In genomic region chr22:22976033-22976922, GRCh38 we compare ENCODE assay signal across 17 cellular contexts.
DNase-seq lines count a peak whose midpoint lies in the region; ATAC-seq and TF ChIP-seq lines count a peak whose summit lies in the region.
"Had no signal": no experiment of that assay in that cellular context is flagged by ENCODE, and none has a peak within 500 bp of the region (broad histone marks: within the 10 kb centered on the region; RNA-seq: fewer than 3 reads in every experiment).

No MANE protein-coding gene starts in this region.

- CTCF ChIA-PET in GM10248 (lab: Yijun Ruan, JAX) = interaction anchor here (1.3 to 3.2 kb wide), 4 partner anchors 10 to 152 kb away, joined by 3 to 12 read pairs (median 6); no protein-coding TSS in a partner anchor

- H3K9me3 ChIP-seq in upper lobe of right lung (peaks cover 6% of the 10 kb centered on the region), MM.1S (replicated peaks; ENCODE audit: insufficient read depth, low read length) (no peaks in the 10 kb centered on the region)

- H3K4me2 ChIP-seq in MM.1S (ENCODE audit: low read depth, low read length) = no peak overlapping the region

- H3K9me2 ChIP-seq in MM.1S (replicated peaks; ENCODE audit: insufficient read depth, low read length) = no peaks in the 10 kb centered on the region

- H3K27ac ChIP-seq in C4-2B (no peak overlapping the region), upper lobe of right lung (no peak overlapping the region), MM.1S (ENCODE audit: low read length) (no peak overlapping the region)
- H3K27ac ChIP-seq: SJCRH30 had no signal

- H3K4me3 Mint-ChIP-seq in HFFc6 = no peak overlapping the region

- no peaks in the 10 kb centered on the region for H3K4me1 Mint-ChIP-seq in HFFc6 (ENCODE audit: low read depth)

- no peaks in the 10 kb centered on the region for H3K79me2 ChIP-seq in MM.1S (ENCODE audit: low read length)

- no peak overlapping the region for H3K4me3 ChIP-seq in upper lobe of right lung
- no peak overlapping the region for H3K4me3 ChIP-seq in MM.1S (ENCODE audit: low read length)
- H3K4me3 ChIP-seq: SJCRH30 had no signal

- H3F3A ChIP-seq in MM.1S (ENCODE audit: insufficient read depth, low read length) = no peaks in the 10 kb centered on the region

- H4K20me1 ChIP-seq in MM.1S (ENCODE audit: insufficient read depth, low read length) = no peaks in the 10 kb centered on the region

- H3K9ac ChIP-seq in MM.1S (ENCODE audit: low read length) = no peak overlapping the region

- DNase-seq in HFFc6 = no peak
- no peak for DNase-seq in left lobe of liver (ENCODE audit: low spot score)
- DNase-seq in upper lobe of right lung = no peak
- no peak for DNase-seq in MM.1S
- no peak for DNase-seq in GM10248 (ENCODE audit: extremely low spot score)
- DNase-seq: C1 segment of cervical spinal cord, DMS79 treated with DMSO at 0.1 percent for 48 hours, H7, KG1, MV-4-11, NCI-H1694 treated with DMSO at 0.1 percent for 48 hours, NCI-H748 treated with DMSO at 0.1 percent for 48 hours, PC-3, SJCRH30, SW 1271 had no signal

- no peak overlapping the region for H2AFZ ChIP-seq in MM.1S (ENCODE audit: low read length)

- no peak overlapping the region for H3K27ac Mint-ChIP-seq in HFFc6

- peaks cover 9% of the 10 kb centered on the region for H3K27me3 Mint-ChIP-seq in HFFc6 (ENCODE audit: insufficient read depth)

- no peaks in the 10 kb centered on the region for H3K4me1 ChIP-seq in upper lobe of right lung
- H3K4me1 ChIP-seq in MM.1S (ENCODE audit: low read length) = no peaks in the 10 kb centered on the region
- H3K4me1 ChIP-seq: SJCRH30 had no signal

- peaks cover 7% of the 10 kb centered on the region; the same call in 1 of the 2 replicates for H3K36me3 Mint-ChIP-seq in HFFc6 (ENCODE audit: low read depth)

- H3K27me3 ChIP-seq in upper lobe of right lung = peaks cover 3% of the 10 kb centered on the region
- no peaks in the 10 kb centered on the region for H3K27me3 ChIP-seq in MM.1S (replicated peaks; ENCODE audit: insufficient read depth, low read length)
- H3K27me3 ChIP-seq: SJCRH30 had no signal

- TF ChIP-seq CTCF in C4-2B (conservative IDR thresholded peaks at IDR 0.05) (peak; percentile 13; the same call in 1 of the 2 replicates), HFFc6 (IDR thresholded peaks at IDR 0.05) (peak; percentile 26; the same call in 1 of the 2 replicates), upper lobe of right lung (IDR thresholded peaks at IDR 0.05) (no peak), MM.1S (IDR thresholded peaks at IDR 0.05; ENCODE audit: low read length) (no peak), GM10248 (IDR thresholded peaks at IDR 0.05; ENCODE audit: control extremely low read depth, extremely low read depth, low read depth, missing control alignments) (no peak)

- intact Hi-C loops in upper lobe of right lung (cut with DNase I) = no loop called here

- no peak; the same call in 2 of the 3 replicates for ATAC-seq in SK-N-SH treated with all-trans-retinoic acid at 6 μM for 48 hours
- ATAC-seq in left lobe of liver = peak; percentile 83
- no peak for ATAC-seq in upper lobe of right lung
- ATAC-seq: PC-3 had no signal

- H3K36me3 ChIP-seq in upper lobe of right lung = no peaks in the 10 kb centered on the region
- no peaks in the 10 kb centered on the region for H3K36me3 ChIP-seq in MM.1S (replicated peaks; ENCODE audit: insufficient read depth, low read length)
- H3K36me3 ChIP-seq: SJCRH30 had no signal

- peaks cover 20% of the 10 kb centered on the region for H3K9me3 Mint-ChIP-seq in HFFc6

- POLR2A ChIA-PET in GM10248 (lab: Yijun Ruan, JAX) = no interaction called here

TF ChIP-seq in SK-N-SH treated with all-trans-retinoic acid at 6 μM for 48 hours, 23 proteins besides CTCF, POLR2A, EP300 and RAD21:
- TF ChIP-seq CSRNP3 (CRISPR knock-in tag; IDR thresholded peaks at IDR 0.05) (no peak), TCF4 (CRISPR knock-in tag; IDR thresholded peaks at IDR 0.05; ENCODE audit: borderline replicate concordance) (peak; percentile 50; the same call in 1 of the 2 replicates)

Comparison
In these comparisons a context has a peak if more than half of its experiments do, and no peak if none do; other contexts are left out.
1. CTCF ChIP-seq: peak in C4-2B (single experiment) and HFFc6 (single experiment); none in upper lobe of right lung (single experiment), MM.1S (single experiment) and GM10248 (single experiment).